26 cellular contexts compared by ENCODE assay signal in genomic region chr9:31142456-31142855, GRCh38.
"Had no signal": no experiment of that assay in that cellular context is flagged by ENCODE, and none has a peak within 500 bp of the region (broad histone marks: within the 10 kb centered on the region; RNA-seq: fewer than 3 reads in every experiment).

No MANE protein-coding gene starts in this region.

- H3K9me3 ChIP-seq: gastroesophageal sphincter had no signal

- H3K27me3 ChIP-seq: brain microvascular endothelial cell, dorsolateral prefrontal cortex, gastroesophageal sphincter had no signal

- H3K27ac ChIP-seq: brain microvascular endothelial cell, coronary artery, dorsolateral prefrontal cortex, gastroesophageal sphincter had no signal

- H3K27me3 Mint-ChIP-seq: activated CD4-positive, alpha-beta memory T cell treated with anti-CD3 and anti-CD28 coated beads for 36 hours; activated CD4-positive, alpha-beta T cell treated with anti-CD3 and anti-CD28 coated beads for 36 hours; activated CD4-positive, alpha-beta T cell treated with anti-CD3 and anti-CD28 coated beads, Interleukin-2, amount 10 ng/mL, durations not matched to agents 24 days and 14 days; activated naive CD4-positive, alpha-beta T cell treated with anti-CD3 and anti-CD28 coated beads, Interleukin-2, amount 10 ng/mL, durations not matched to agents 7 days and 5 days; activated naive CD8-positive, alpha-beta T cell treated with anti-CD3 and anti-CD28 coated beads, Interleukin-2, amount 10 ng/mL, durations not matched to agents 7 days and 5 days; activated T-cell treated with anti-CD3 and anti-CD28 coated beads, Interleukin-2, amount 50 U/mL, for 24 hours; central memory CD8-positive, alpha-beta T cell; dendritic cell treated with granulocyte-macrophage colony-stimulating factor and Interleukin-4, amounts not matched to agents 40 ng/mL and 50 ng/mL, for 4 days had no signal

- H3K4me3 ChIP-seq: coronary artery, dorsolateral prefrontal cortex, gastroesophageal sphincter had no signal

- H3K36me3 Mint-ChIP-seq: activated CD4-positive, alpha-beta memory T cell treated with anti-CD3 and anti-CD28 coated beads for 36 hours; activated naive CD4-positive, alpha-beta T cell treated with anti-CD3 and anti-CD28 coated beads, Interleukin-2, amount 10 ng/mL, durations not matched to agents 7 days and 5 days; activated naive CD4-positive, alpha-beta T cell treated with anti-CD3 and anti-CD28 coated beads, Interleukin-2, amount 50 U/mL, for 72 hours; activated naive CD8-positive, alpha-beta T cell treated with anti-CD3 and anti-CD28 coated beads, Interleukin-2, amount 10 ng/mL, durations not matched to agents 7 days and 5 days had no signal

- H3K4me1 ChIP-seq: gastroesophageal sphincter had no signal

- H3K9me3 Mint-ChIP-seq: activated CD4-positive, alpha-beta memory T cell treated with anti-CD3 and anti-CD28 coated beads for 36 hours; activated CD4-positive, alpha-beta T cell treated with anti-CD3 and anti-CD28 coated beads, Interleukin-2, amount 10 ng/mL, durations not matched to agents 24 days and 14 days; activated naive CD4-positive, alpha-beta T cell treated with anti-CD3 and anti-CD28 coated beads, Interleukin-2, amount 10 ng/mL, durations not matched to agents 7 days and 5 days; activated naive CD4-positive, alpha-beta T cell treated with anti-CD3 and anti-CD28 coated beads, Interleukin-2, amount 50 U/mL, for 72 hours; activated naive CD8-positive, alpha-beta T cell treated with anti-CD3 and anti-CD28 coated beads, Interleukin-2, amount 10 ng/mL, durations not matched to agents 7 days and 5 days; activated T-cell treated with anti-CD3 and anti-CD28 coated beads, Interleukin-2, amount 50 U/mL, for 24 hours; activated T-cell treated with anti-CD3 and anti-CD28 coated beads, Interleukin-2, amount 50 U/mL, for 72 hours; central memory CD8-positive, alpha-beta T cell; dendritic cell treated with granulocyte-macrophage colony-stimulating factor and Interleukin-4, amounts not matched to agents 40 ng/mL and 50 ng/mL, for 4 days; endodermal cell had no signal

- H3K27ac Mint-ChIP-seq: activated CD4-positive, alpha-beta memory T cell treated with anti-CD3 and anti-CD28 coated beads for 36 hours; activated CD4-positive, alpha-beta T cell treated with anti-CD3 and anti-CD28 coated beads for 36 hours; activated CD4-positive, alpha-beta T cell treated with anti-CD3 and anti-CD28 coated beads, Interleukin-2, amount 10 ng/mL, durations not matched to agents 24 days and 14 days; activated naive CD4-positive, alpha-beta T cell treated with anti-CD3 and anti-CD28 coated beads, Interleukin-2, amount 10 ng/mL, durations not matched to agents 7 days and 5 days; activated naive CD4-positive, alpha-beta T cell treated with anti-CD3 and anti-CD28 coated beads, Interleukin-2, amount 50 U/mL, for 72 hours; activated naive CD8-positive, alpha-beta T cell treated with anti-CD3 and anti-CD28 coated beads, Interleukin-2, amount 10 ng/mL, durations not matched to agents 7 days and 5 days; activated T-cell treated with anti-CD3 and anti-CD28 coated beads, Interleukin-2, amount 50 U/mL, for 24 hours; activated T-cell treated with anti-CD3 and anti-CD28 coated beads, Interleukin-2, amount 50 U/mL, for 72 hours; dendritic cell treated with granulocyte-macrophage colony-stimulating factor and Interleukin-4, amounts not matched to agents 40 ng/mL and 50 ng/mL, for 4 days; endodermal cell had no signal

- H3K4me3 Mint-ChIP-seq: activated CD4-positive, alpha-beta memory T cell treated with anti-CD3 and anti-CD28 coated beads for 36 hours; activated CD4-positive, alpha-beta T cell treated with anti-CD3 and anti-CD28 coated beads for 36 hours; activated CD4-positive, alpha-beta T cell treated with anti-CD3 and anti-CD28 coated beads, Interleukin-2, amount 10 ng/mL, durations not matched to agents 24 days and 14 days; activated naive CD4-positive, alpha-beta T cell treated with anti-CD3 and anti-CD28 coated beads, Interleukin-2, amount 10 ng/mL, durations not matched to agents 7 days and 5 days; activated naive CD8-positive, alpha-beta T cell treated with anti-CD3 and anti-CD28 coated beads, Interleukin-2, amount 10 ng/mL, durations not matched to agents 7 days and 5 days; activated T-cell treated with anti-CD3 and anti-CD28 coated beads, Interleukin-2, amount 50 U/mL, for 24 hours; activated T-cell treated with anti-CD3 and anti-CD28 coated beads, Interleukin-2, amount 50 U/mL, for 72 hours; central memory CD8-positive, alpha-beta T cell; dendritic cell treated with granulocyte-macrophage colony-stimulating factor and Interleukin-4, amounts not matched to agents 40 ng/mL and 50 ng/mL, for 4 days; endodermal cell had no signal

- H3K4me1 Mint-ChIP-seq: activated CD4-positive, alpha-beta T cell treated with anti-CD3 and anti-CD28 coated beads for 36 hours; activated CD4-positive, alpha-beta T cell treated with anti-CD3 and anti-CD28 coated beads, Interleukin-2, amount 10 ng/mL, durations not matched to agents 24 days and 14 days; activated naive CD4-positive, alpha-beta T cell treated with anti-CD3 and anti-CD28 coated beads, Interleukin-2, amount 10 ng/mL, durations not matched to agents 7 days and 5 days; activated naive CD8-positive, alpha-beta T cell treated with anti-CD3 and anti-CD28 coated beads, Interleukin-2, amount 10 ng/mL, durations not matched to agents 7 days and 5 days; central memory CD8-positive, alpha-beta T cell; endodermal cell had no signal

- DNase-seq: activated CD4-positive, alpha-beta memory T cell treated with anti-CD3 and anti-CD28 coated beads for 36 hours; activated CD4-positive, alpha-beta T cell treated with anti-CD3 and anti-CD28 coated beads for 36 hours; activated CD4-positive, alpha-beta T cell treated with anti-CD3 and anti-CD28 coated beads, Interleukin-2, amount 10 ng/mL, durations not matched to agents 24 days and 14 days; activated CD4-positive, CD25-positive, alpha-beta regulatory T cell; activated CD4-positive, CD25-positive, alpha-beta regulatory T cell treated with anti-CD3 and anti-CD28 coated beads, Interleukin-2, amount 50 U/mL, for 72 hours; activated CD8-positive, alpha-beta memory T cell treated with anti-CD3 and anti-CD28 coated beads, Interleukin-2, amount 50 U/mL, for 48 hours; activated gamma-delta T cell; activated naive CD4-positive, alpha-beta T cell; activated naive CD4-positive, alpha-beta T cell treated with anti-CD3 and anti-CD28 coated beads, Interleukin-2, amount 10 ng/mL, durations not matched to agents 7 days and 5 days; activated naive CD8-positive, alpha-beta T cell treated with anti-CD3 and anti-CD28 coated beads, Interleukin-2, amount 10 ng/mL, durations not matched to agents 7 days and 5 days; activated T-cell treated with anti-CD3 and anti-CD28 coated beads for 4 hours; activated T-cell treated with anti-CD3 and anti-CD28 coated beads, Interleukin-2, amount 50 U/mL, for 24 hours; activated T-cell treated with anti-CD3 and anti-CD28 coated beads, Interleukin-2, amount 50 U/mL, for 72 hours; amniotic stem cell; anterior cingulate cortex; brain microvascular endothelial cell; dorsolateral prefrontal cortex; effector memory CD4-positive, alpha-beta T cell; endodermal cell; foreskin melanocyte; T-helper 2 cell had no signal

- H3K36me3 ChIP-seq: brain microvascular endothelial cell, gastroesophageal sphincter had no signal
